ENCODE assay signal across 12 cellular contexts in the genomic region with DNA sequence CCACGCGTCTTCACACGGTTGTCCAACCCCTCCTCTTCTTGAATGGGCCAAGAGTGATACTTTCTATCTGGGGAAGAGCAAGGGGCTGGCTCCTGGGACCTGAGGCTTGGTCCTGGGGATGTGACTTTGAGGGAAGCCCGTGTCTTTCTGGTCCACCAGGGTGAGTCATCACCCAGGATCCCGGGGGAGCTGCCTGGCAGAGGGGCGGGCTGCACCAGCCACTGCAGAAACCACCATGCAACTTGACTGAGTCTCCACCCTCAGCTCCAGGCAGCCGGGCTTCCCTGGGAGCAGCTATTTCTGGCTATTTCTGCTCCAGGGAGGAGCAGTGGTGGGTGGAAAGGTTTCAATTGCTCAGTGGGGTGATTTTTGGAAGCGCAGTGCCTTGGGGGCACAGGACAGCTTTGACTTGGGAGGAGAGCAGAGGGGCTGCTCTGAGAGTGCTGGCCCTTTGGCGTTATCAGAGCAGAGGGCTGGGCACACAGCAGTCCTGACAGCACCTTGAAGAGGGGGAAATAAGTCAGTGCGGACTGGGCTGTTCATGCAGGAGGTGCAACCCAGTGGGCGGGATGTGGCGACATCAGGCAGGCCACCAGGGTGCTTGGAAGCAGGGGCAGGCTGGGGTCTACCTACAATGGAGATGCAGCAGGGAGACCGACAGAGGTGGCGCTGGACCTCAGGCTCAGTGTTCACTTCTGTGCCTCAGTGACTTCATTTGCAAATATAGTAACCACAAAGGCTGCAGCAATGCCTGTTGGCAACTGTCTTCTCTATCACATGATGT. TPM values are rescaled to one million over a fixed set of nuclear protein-coding genes. Genes with fewer than 3 reads are reported as not detected.
DNase-seq lines count a peak whose midpoint lies in the region; ATAC-seq and TF ChIP-seq lines count a peak whose summit lies in the region.
"Had no signal": no experiment of that assay in that cellular context is flagged by ENCODE, and none has a peak within 500 bp of the region (broad histone marks: within the 10 kb centered on the region; RNA-seq: fewer than 3 reads in every experiment).

No MANE protein-coding gene starts in this region.

- peaks cover 68% of the 10 kb centered on the region for H3K4me1 Mint-ChIP-seq in activated T-cell treated with anti-CD3 and anti-CD28 coated beads, Interleukin-2, amount 50 U/mL, for 72 hours (ENCODE audit: low read depth)

- H3K36me3 ChIP-seq in GM06990 (ENCODE audit: control insufficient read depth, insufficient read depth, low read length) = peaks cover 17% of the 10 kb centered on the region

- H3K4me3 Mint-ChIP-seq in activated T-cell treated with anti-CD3 and anti-CD28 coated beads, Interleukin-2, amount 50 U/mL, for 72 hours = peak overlapping the region in 1 of 2 donors; percentile 43

- ATAC-seq in HG02798 (IDR thresholded peaks at IDR 0.05; ENCODE audit: poor library complexity, unreplicated experiment) (peak; percentile 31), foreskin keratinocyte (no peak)
- no peak for ATAC-seq in activated T-cell treated with anti-CD3 and anti-CD28 coated beads, Interleukin-2, amount 50 U/mL, for 72 hours (replicated peaks in 1 of 2)

- DNase-seq in GM06990 (ENCODE audit: extremely low read depth, insufficient read length) (no peak), posterior cingulate gyrus (peak in 6 of 10 donors; percentile 57 to 94 (median 78)), foreskin keratinocyte (no peak), foreskin fibroblast (no peak), NOMO-1 treated with dmso at 0.1 percent for 144 hours (lab: John Stamatoyannopoulos, UW; ENCODE audit: unreplicated experiment) (no peak)
- DNase-seq in activated T-cell treated with anti-CD3 and anti-CD28 coated beads, Interleukin-2, amount 50 U/mL, for 72 hours = no peak
- DNase-seq: activated CD4-positive, alpha-beta T cell treated with anti-CD3 and anti-CD28 coated beads for 48 hours; amniotic stem cell; NCI-H2029; SHP77 had no signal

- H3K27ac ChIP-seq in foreskin keratinocyte = no peak overlapping the region

- H3K27me3 Mint-ChIP-seq in activated T-cell treated with anti-CD3 and anti-CD28 coated beads, Interleukin-2, amount 50 U/mL, for 72 hours (ENCODE audit: low read depth) = no peaks in the 10 kb centered on the region

- H3K27me3 ChIP-seq in GM06990 (replicated peaks; ENCODE audit: control insufficient read depth, insufficient read depth, low read length) (no peaks in the 10 kb centered on the region), foreskin keratinocyte (peaks cover 3% of the 10 kb centered on the region)

- no peaks in the 10 kb centered on the region for H3K9me3 Mint-ChIP-seq in activated T-cell treated with anti-CD3 and anti-CD28 coated beads, Interleukin-2, amount 50 U/mL, for 72 hours

- H3K36me3 Mint-ChIP-seq in activated T-cell treated with anti-CD3 and anti-CD28 coated beads, Interleukin-2, amount 50 U/mL, for 72 hours (ENCODE audit: insufficient read depth in 2 of 2) = peaks cover 1 to 21% of the 10 kb centered on the region in 2 donors

- no peaks in the 10 kb centered on the region for H3K4me1 ChIP-seq in foreskin keratinocyte

- peak; percentile 23 for TF ChIP-seq CTCF in GM06990 (IDR thresholded peaks at IDR 0.05; ENCODE audit: insufficient read depth, low read length, poor library complexity, severe bottlenecking)
- TF ChIP-seq CTCF in foreskin keratinocyte (conservative IDR thresholded peaks at IDR 0.05) = no peak
- no peak for TF ChIP-seq CTCF in foreskin fibroblast (IDR thresholded peaks at IDR 0.05; ENCODE audit: low read depth, low read length)

- intact Hi-C loops in posterior cingulate gyrus (cut with DNase I) = no loop called here

- H3K4me3 ChIP-seq in GM06990 (replicated peaks; ENCODE audit: low read depth, low read length) (no peak overlapping the region), foreskin fibroblast (ENCODE audit: low read depth in 1 of 2, low read length in 2 of 2) (no peak overlapping the region)
- H3K4me3 ChIP-seq: smooth muscle cell had no signal

- peak overlapping the region; percentile 40 for H3K27ac Mint-ChIP-seq in activated T-cell treated with anti-CD3 and anti-CD28 coated beads, Interleukin-2, amount 50 U/mL, for 72 hours

RNA-seq across cellular contexts. Expression of a gene that starts 45.1 kb away (rescaled TPM):
- 10 to 100 TPM; 10.4 to 10.5 TPM for total RNA-seq in activated T-cell treated with anti-CD3 and anti-CD28 coated beads, Interleukin-2, amount 50 U/mL, for 72 hours
- total RNA-seq in foreskin keratinocyte = 38.1 and 51.8 TPM in 2 replicates
- polyA plus RNA-seq in foreskin keratinocyte = 24.9 and 36.6 TPM in 2 replicates

Comparison
In these comparisons a context has a peak if more than half of its experiments do, and no peak if none do; other contexts are left out.
1. DNase-seq: peak in posterior cingulate gyrus (6 of 10); none in GM06990 (single experiment), activated T-cell treated with anti-CD3 and anti-CD28 coated beads, Interleukin-2, amount 50 U/mL, for 72 hours (0 of 2), foreskin keratinocyte (0 of 2), foreskin fibroblast (0 of 2) and NOMO-1 treated with dmso at 0.1 percent for 144 hours (single experiment).